Comparison of ENCODE assay signal across 32 cellular contexts in the genomic region with DNA sequence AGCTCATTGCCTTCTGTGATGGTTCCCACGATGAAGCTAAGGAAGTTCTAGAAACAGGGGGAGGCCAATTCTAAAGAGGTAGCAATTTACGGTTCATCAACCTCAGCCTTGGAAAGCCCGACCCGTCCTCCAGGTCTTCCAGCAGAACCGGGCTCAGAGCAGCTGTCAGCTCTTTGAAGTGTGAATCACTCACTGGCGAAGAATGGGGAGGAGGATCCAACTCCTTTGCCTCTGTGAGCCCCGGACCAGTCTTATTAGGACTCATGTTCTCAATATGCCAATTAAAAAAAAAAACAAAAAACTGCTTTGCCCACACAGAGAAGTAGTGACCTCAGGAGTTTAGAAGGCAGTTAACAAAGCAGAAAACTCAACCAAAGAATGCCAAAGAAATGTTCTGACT. TPM values are rescaled to one million over a fixed set of nuclear protein-coding genes. Genes with fewer than 3 reads are reported as not detected.
"Had no signal": no experiment of that assay in that cellular context is flagged by ENCODE, and none has a peak within 500 bp of the region (broad histone marks: within the 10 kb centered on the region; RNA-seq: fewer than 3 reads in every experiment).

No MANE protein-coding gene starts in this region.

- H3K4me1 Mint-ChIP-seq: activated CD4-positive, alpha-beta T cell treated with anti-CD3 and anti-CD28 coated beads, Interleukin-2, amount 10 ng/mL, durations not matched to agents 7 days and 5 days; activated CD8-positive, alpha-beta memory T cell treated with anti-CD3 and anti-CD28 coated beads, Interleukin-2, amount 10 ng/mL, durations not matched to agents 7 days and 5 days; activated naive CD4-positive, alpha-beta T cell treated with anti-CD3 and anti-CD28 coated beads, Interleukin-2, amount 10 ng/mL, durations not matched to agents 7 days and 5 days; neural crest cell had no signal

- H3K27ac Mint-ChIP-seq: activated CD4-positive, alpha-beta T cell treated with anti-CD3 and anti-CD28 coated beads, Interleukin-2, amount 10 ng/mL, durations not matched to agents 7 days and 5 days; activated CD8-positive, alpha-beta memory T cell treated with anti-CD3 and anti-CD28 coated beads, Interleukin-2, amount 10 ng/mL, durations not matched to agents 7 days and 5 days; activated CD8-positive, alpha-beta T cell treated with anti-CD3 and anti-CD28 coated beads for 36 hours; activated naive CD4-positive, alpha-beta T cell treated with anti-CD3 and anti-CD28 coated beads, Interleukin-2, amount 10 ng/mL, durations not matched to agents 7 days and 5 days; naive B cell; progenitor cell of endocrine pancreas; stimulated activated naive CD8-positive, alpha-beta T cell treated with anti-CD3 and anti-CD28 coated beads, Interleukin-15, Interleukin-2, amounts not matched to agents 100 ng/mL and 50 ng/mL, for 24 hours; T-helper 2 cell treated with Interferon-gamma antibody and Interleukin-4, amounts not matched to agents 5 μg/mL and 100 μg/mL, for 36 hours had no signal

- DNase-seq: activated CD4-positive, alpha-beta T cell treated with anti-CD3 and anti-CD28 coated beads, Interleukin-2, amount 10 ng/mL, durations not matched to agents 7 days and 5 days; activated CD4-positive, CD25-positive, alpha-beta regulatory T cell treated with anti-CD3 and anti-CD28 coated beads, Interleukin-2, amount 50 U/mL, for 72 hours; activated CD8-positive, alpha-beta memory T cell treated with anti-CD3 and anti-CD28 coated beads, Interleukin-2, amount 10 ng/mL, durations not matched to agents 7 days and 5 days; activated CD8-positive, alpha-beta T cell treated with anti-CD3 and anti-CD28 coated beads for 36 hours; activated effector memory CD4-positive, alpha-beta T cell treated with anti-CD3 and anti-CD28 coated beads, Interleukin-2, amount 50 U/mL, for 16 hours; activated naive CD4-positive, alpha-beta T cell treated with anti-CD3 and anti-CD28 coated beads, Interleukin-2, amount 10 ng/mL, durations not matched to agents 7 days and 5 days; activated T-cell treated with anti-CD3 and anti-CD28 coated beads for 4 hours; amygdala; body of pancreas; cortex of kidney; foreskin keratinocyte; glutamatergic neuron; left cardiac atrium; mesenchymal stem cell; mucosa of descending colon; naive B cell; right cardiac atrium; stimulated activated CD4-positive, alpha-beta T cell treated with anti-CD3 and anti-CD28 coated beads, Interleukin-12 subunit alpha, Interleukin-12 subunit beta, amount 100 ng/mL, for 4 hours; stimulated activated CD4-positive, alpha-beta T cell treated with anti-CD3 and anti-CD28 coated beads, Interleukin-1b, Interleukin-23, amount 100 ng/mL, for 48 hours; substantia nigra; thyroid gland; upper lobe of right lung; WERI-Rb-1 had no signal

- ATAC-seq: activated CD8-positive, alpha-beta memory T cell treated with anti-CD3 and anti-CD28 coated beads, Interleukin-2, amount 10 ng/mL, durations not matched to agents 7 days and 5 days; activated CD8-positive, alpha-beta T cell treated with anti-CD3 and anti-CD28 coated beads for 36 hours; body of pancreas; foreskin keratinocyte; left cardiac atrium; mucosa of descending colon; upper lobe of right lung had no signal

- H3K4me1 ChIP-seq: body of pancreas, foreskin keratinocyte, thyroid gland, upper lobe of right lung had no signal

- H3K4me3 Mint-ChIP-seq: activated CD4-positive, alpha-beta T cell treated with anti-CD3 and anti-CD28 coated beads, Interleukin-2, amount 10 ng/mL, durations not matched to agents 7 days and 5 days; activated CD8-positive, alpha-beta memory T cell treated with anti-CD3 and anti-CD28 coated beads, Interleukin-2, amount 10 ng/mL, durations not matched to agents 7 days and 5 days; activated CD8-positive, alpha-beta T cell treated with anti-CD3 and anti-CD28 coated beads for 36 hours; activated naive CD4-positive, alpha-beta T cell treated with anti-CD3 and anti-CD28 coated beads, Interleukin-2, amount 10 ng/mL, durations not matched to agents 7 days and 5 days; naive B cell; stimulated activated naive CD8-positive, alpha-beta T cell treated with anti-CD3 and anti-CD28 coated beads, Interleukin-15, Interleukin-2, amounts not matched to agents 100 ng/mL and 50 ng/mL, for 24 hours; T-helper 2 cell treated with Interferon-gamma antibody and Interleukin-4, amounts not matched to agents 5 μg/mL and 100 μg/mL, for 36 hours had no signal

- H3K27me3 Mint-ChIP-seq: activated CD4-positive, alpha-beta T cell treated with anti-CD3 and anti-CD28 coated beads, Interleukin-2, amount 10 ng/mL, durations not matched to agents 7 days and 5 days; activated CD8-positive, alpha-beta memory T cell treated with anti-CD3 and anti-CD28 coated beads, Interleukin-2, amount 10 ng/mL, durations not matched to agents 7 days and 5 days; activated CD8-positive, alpha-beta T cell treated with anti-CD3 and anti-CD28 coated beads for 36 hours; activated naive CD4-positive, alpha-beta T cell treated with anti-CD3 and anti-CD28 coated beads, Interleukin-2, amount 10 ng/mL, durations not matched to agents 7 days and 5 days; naive B cell; progenitor cell of endocrine pancreas; stimulated activated naive CD8-positive, alpha-beta T cell treated with anti-CD3 and anti-CD28 coated beads, Interleukin-15, Interleukin-2, amounts not matched to agents 100 ng/mL and 50 ng/mL, for 24 hours had no signal

- H3K9me3 ChIP-seq: body of pancreas, mucosa of descending colon, thyroid gland, upper lobe of right lung had no signal

- H3K4me3 ChIP-seq: body of pancreas, cardiac muscle cell, hepatocyte, mucosa of descending colon, thyroid gland, upper lobe of right lung had no signal

- H3K36me3 ChIP-seq: cardiac muscle cell, thyroid gland, WERI-Rb-1 had no signal

- H3K27ac ChIP-seq: body of pancreas, cardiac muscle cell, foreskin keratinocyte, hepatocyte, thyroid gland, upper lobe of right lung, WERI-Rb-1 had no signal

- H3K27me3 ChIP-seq: body of pancreas, cardiac muscle cell, foreskin keratinocyte, hepatocyte, thyroid gland, upper lobe of right lung had no signal

- H3K9me3 Mint-ChIP-seq: activated CD4-positive, alpha-beta T cell treated with anti-CD3 and anti-CD28 coated beads, Interleukin-2, amount 10 ng/mL, durations not matched to agents 7 days and 5 days; activated CD8-positive, alpha-beta T cell treated with anti-CD3 and anti-CD28 coated beads for 36 hours; activated naive CD4-positive, alpha-beta T cell treated with anti-CD3 and anti-CD28 coated beads, Interleukin-2, amount 10 ng/mL, durations not matched to agents 7 days and 5 days; naive B cell; neural crest cell; stimulated activated naive CD8-positive, alpha-beta T cell treated with anti-CD3 and anti-CD28 coated beads, Interleukin-15, Interleukin-2, amounts not matched to agents 100 ng/mL and 50 ng/mL, for 24 hours; T-helper 2 cell treated with Interferon-gamma antibody and Interleukin-4, amounts not matched to agents 5 μg/mL and 100 μg/mL, for 36 hours had no signal

RNA-seq across cellular contexts. Expression of a gene that starts 32.2 kb away (rescaled TPM):
- total RNA-seq: activated CD4-positive, alpha-beta T cell treated with anti-CD3 and anti-CD28 coated beads, Interleukin-2, amount 10 ng/mL, durations not matched to agents 7 days and 5 days; activated CD8-positive, alpha-beta memory T cell treated with anti-CD3 and anti-CD28 coated beads, Interleukin-2, amount 10 ng/mL, durations not matched to agents 7 days and 5 days; activated CD8-positive, alpha-beta T cell treated with anti-CD3 and anti-CD28 coated beads for 36 hours; body of pancreas; cardiac muscle cell; epithelial cell of proximal tubule; foreskin keratinocyte; mucosa of descending colon; neural crest cell; osteocyte; skeletal muscle tissue; upper lobe of right lung had no signal
